Comparison of ENCODE assay signal across 36 cellular contexts in the genomic region with DNA sequence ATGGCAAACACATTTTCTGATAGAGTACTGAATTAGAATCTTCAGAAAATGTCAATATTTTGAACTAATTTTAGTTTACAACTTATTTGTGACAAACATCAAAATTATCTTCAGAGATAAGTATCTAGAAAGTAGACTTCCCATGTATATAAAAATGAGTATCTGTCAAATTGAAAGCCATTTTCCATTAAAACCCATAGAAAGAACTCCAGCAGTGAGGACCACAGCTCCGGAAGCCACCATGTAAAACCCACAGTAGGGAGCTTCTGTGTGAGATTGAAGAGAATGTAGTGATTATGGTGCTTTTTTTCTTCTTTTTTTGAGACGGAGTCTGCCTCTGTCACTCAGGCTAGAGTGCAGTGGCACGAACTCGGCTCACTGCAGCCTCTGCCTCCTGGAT.
"Had no signal": no experiment of that assay in that cellular context is flagged by ENCODE, and none has a peak within 500 bp of the region (broad histone marks: within the 10 kb centered on the region; RNA-seq: fewer than 3 reads in every experiment).

No MANE protein-coding gene starts in this region.

- H3K9me3 ChIP-seq: MG63 had no signal

- H3K4me3 ChIP-seq: MG63 had no signal

- H3K36me3 ChIP-seq: MG63 had no signal

- H3K27me3 ChIP-seq: MG63 had no signal

- DNase-seq: Karpas-422, Kasumi-1, MG63, MM.1S, MV-4-11, NCI-H1048, NCI-H1092, NCI-H1092 treated with DMSO at 0.1 percent for 48 hours, NCI-H1105, NCI-H1105 treated with DMSO at 0.1 percent for 48 hours, NCI-H1417, NCI-H1417 treated with DMSO at 0.1 percent for 48 hours, NCI-H1436, NCI-H1436 treated with DMSO at 0.1 percent for 48 hours, NCI-H146, NCI-H1694, NCI-H1694 treated with DMSO at 0.1 percent for 48 hours, NCI-H187, NCI-H187 treated with DMSO at 0.1 percent for 48 hours, NCI-H1930, NCI-H2029, NCI-H2029 treated with DMSO at 0.1 percent for 48 hours, NCI-H2107, NCI-H2171, NCI-H2171 treated with DMSO at 0.1 percent for 48 hours, NCI-H2227 treated with DMSO at 0.1 percent for 48 hours, NCI-H226, NCI-H345, NCI-H446, NCI-H446 treated with DMSO at 0.1 percent for 48 hours, NCI-H510A, NCI-H510A treated with DMSO at 0.1 percent for 48 hours, NCI-H524, NCI-H524 treated with DMSO at 0.1 percent for 48 hours, NCI-H526, NCI-H526 treated with DMSO at 0.1 percent for 48 hours had no signal
